1 cellular context compared by ENCODE assay signal in genomic region chr17:17017343-17018014, GRCh38.
TF ChIP-seq lines count a peak whose summit lies in the region.

No MANE protein-coding gene starts in this region.

TF ChIP-seq in GM23338, 12 proteins besides CTCF, POLR2A, EP300 and RAD21 (continued from another document):
- TF ChIP-seq ZNF462 (CRISPR knock-in tag; IDR thresholded peaks at IDR 0.05), result no peak
- no peak for TF ChIP-seq POLR2AphosphoS5 (IDR thresholded peaks at IDR 0.05; ENCODE audit: low read depth)
- no peak for TF ChIP-seq ETS1 (IDR thresholded peaks at IDR 0.05)
- TF ChIP-seq ZNF114 (CRISPR knock-in tag; IDR thresholded peaks at IDR 0.05), result no peak
- no peak for TF ChIP-seq REST (IDR thresholded peaks at IDR 0.05; ENCODE audit: unreplicated experiment)
- no peak for TF ChIP-seq NANOG (IDR thresholded peaks at IDR 0.05; ENCODE audit: borderline replicate concordance)
- TF ChIP-seq CREB1 (CRISPR knock-in tag; IDR thresholded peaks at IDR 0.05; ENCODE audit: low read depth), result no peak
- no peak for TF ChIP-seq ZNF331 (CRISPR knock-in tag; IDR thresholded peaks at IDR 0.05; ENCODE audit: low read depth)
- no peak for TF ChIP-seq STAT1 (IDR thresholded peaks at IDR 0.05; ENCODE audit: unreplicated experiment)
- TF ChIP-seq EZH2 (IDR thresholded peaks at IDR 0.05; ENCODE audit: low read depth, unreplicated experiment), result no peak
- no peak for TF ChIP-seq JUNB (IDR thresholded peaks at IDR 0.05; ENCODE audit: unreplicated experiment)
